In the genomic region with DNA sequence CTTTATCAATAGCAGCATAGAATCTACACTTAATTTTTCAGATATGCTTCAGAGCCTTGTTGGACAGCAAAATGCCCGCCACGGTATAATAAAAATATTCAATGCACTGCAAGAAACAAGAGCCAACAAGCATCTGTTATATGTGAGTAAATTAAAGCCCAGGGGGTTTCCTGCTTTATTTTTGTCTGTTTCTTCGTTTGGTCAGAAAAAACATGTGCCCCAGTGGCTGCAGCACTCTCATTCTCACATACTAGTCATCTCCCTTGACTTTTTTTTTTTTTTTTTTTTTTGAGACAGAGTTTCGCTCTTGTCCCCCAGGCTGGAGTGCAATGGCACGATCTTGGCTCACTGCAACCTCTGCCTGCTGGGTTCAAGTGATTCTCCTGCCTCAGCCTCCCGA, we compare ENCODE assay signal across 8 cellular contexts. TPM values are rescaled to one million over a fixed set of nuclear protein-coding genes. Genes with fewer than 3 reads are reported as not detected.
DNase-seq lines count a peak whose midpoint lies in the region; ATAC-seq, FAIRE-seq and TF ChIP-seq lines count a peak whose summit lies in the region.
"Not testable (repeated sequence)": the region's sequence is repeated elsewhere in the genome, so short reads cannot be mapped to it uniquely, and the experiment has no call there.

No MANE protein-coding gene starts in this region.

- H3K27me3 ChIP-seq in bronchial epithelial cell (ENCODE audit: control insufficient read depth, insufficient read depth, low read length); foreskin keratinocyte: not testable (repeated sequence)

- ATAC-seq in GM18907 (IDR thresholded peaks at IDR 0.05; ENCODE audit: unreplicated experiment), result peak; percentile 61
- peak; percentile 57 for ATAC-seq in HG02588 (IDR thresholded peaks at IDR 0.05; ENCODE audit: unreplicated experiment)
- ATAC-seq in HG03045 (IDR thresholded peaks at IDR 0.05; ENCODE audit: unreplicated experiment), result peak; percentile 65
- peak; percentile 14 for ATAC-seq in foreskin keratinocyte

- not testable (repeated sequence) for H3K36me3 ChIP-seq in bronchial epithelial cell (ENCODE audit: control insufficient read depth, insufficient read depth, low read length)

- H3K4me3 ChIP-seq in GM12865 (ENCODE audit: low read depth, low read length); bronchial epithelial cell (ENCODE audit: low read depth, low read length): not testable (repeated sequence)

- TF ChIP-seq CTCF in GM12865 (IDR thresholded peaks at IDR 0.05; ENCODE audit: insufficient read depth, low read depth, low read length, missing control alignments); bronchial epithelial cell (IDR thresholded peaks at IDR 0.05; ENCODE audit: insufficient read depth, low read length, severe bottlenecking); foreskin keratinocyte (conservative IDR thresholded peaks at IDR 0.05): not testable (repeated sequence)

- DNase-seq in GM12865 (ENCODE audit: low read depth), result peak; percentile 58
- peak; percentile 45 for DNase-seq in LHCN-M2 (ENCODE audit: low read depth)
- DNase-seq in bronchial epithelial cell (ENCODE audit: low read depth), result peak; percentile 41
- DNase-seq in foreskin keratinocyte, result peak in 1 of 2 donors; percentile 39
- DNase-seq in smooth muscle cell of the brain vasculature (ENCODE audit: low read depth, low spot score), result peak; percentile 26

- not testable (repeated sequence) for H3K4me1 ChIP-seq in foreskin keratinocyte

- not testable (repeated sequence) for FAIRE-seq in bronchial epithelial cell (lab: Jason Lieb, UNC)

- H3K27ac ChIP-seq in foreskin keratinocyte, result not testable (repeated sequence)

RNA-seq across cellular contexts. Expression of a gene that starts 33.2 kb away (rescaled TPM):
- 0.45 and 1.1 TPM in 2 replicates for total RNA-seq in LHCN-M2 (2014; rRNA removed)
- 0.40 TPM for polyA plus RNA-seq in LHCN-M2 (2012)
- 0.53 and 0.64 TPM in 2 replicates for total RNA-seq in bronchial epithelial cell
- 0.14 and 0.24 TPM in 2 replicates for total RNA-seq in foreskin keratinocyte
- 0.08 and 0.09 TPM in 2 replicates for polyA plus RNA-seq in foreskin keratinocyte

RNA-seq across cellular contexts. Expression of a gene that starts 34.1 kb away (rescaled TPM):
- total RNA-seq in LHCN-M2 (2014; rRNA removed), result 10.8 and 14.4 TPM in 2 replicates
- 15.5 TPM for polyA plus RNA-seq in LHCN-M2 (2012)
- total RNA-seq in bronchial epithelial cell, result 8.4 and 8.6 TPM in 2 replicates
- 2.3 and 2.5 TPM in 2 replicates for total RNA-seq in foreskin keratinocyte
- 2.1 and 2.2 TPM in 2 replicates for polyA plus RNA-seq in foreskin keratinocyte

Comparison
In these comparisons a context has a peak if more than half of its experiments do, and no peak if none do; other contexts are left out.
1. ATAC-seq: peak in every context shown above with its lines; median percentile 65 in HG03045; 61 in GM18907; 57 in HG02588; 14 in foreskin keratinocyte.